ENCODE assay signal across 1 cellular context in the genomic region with DNA sequence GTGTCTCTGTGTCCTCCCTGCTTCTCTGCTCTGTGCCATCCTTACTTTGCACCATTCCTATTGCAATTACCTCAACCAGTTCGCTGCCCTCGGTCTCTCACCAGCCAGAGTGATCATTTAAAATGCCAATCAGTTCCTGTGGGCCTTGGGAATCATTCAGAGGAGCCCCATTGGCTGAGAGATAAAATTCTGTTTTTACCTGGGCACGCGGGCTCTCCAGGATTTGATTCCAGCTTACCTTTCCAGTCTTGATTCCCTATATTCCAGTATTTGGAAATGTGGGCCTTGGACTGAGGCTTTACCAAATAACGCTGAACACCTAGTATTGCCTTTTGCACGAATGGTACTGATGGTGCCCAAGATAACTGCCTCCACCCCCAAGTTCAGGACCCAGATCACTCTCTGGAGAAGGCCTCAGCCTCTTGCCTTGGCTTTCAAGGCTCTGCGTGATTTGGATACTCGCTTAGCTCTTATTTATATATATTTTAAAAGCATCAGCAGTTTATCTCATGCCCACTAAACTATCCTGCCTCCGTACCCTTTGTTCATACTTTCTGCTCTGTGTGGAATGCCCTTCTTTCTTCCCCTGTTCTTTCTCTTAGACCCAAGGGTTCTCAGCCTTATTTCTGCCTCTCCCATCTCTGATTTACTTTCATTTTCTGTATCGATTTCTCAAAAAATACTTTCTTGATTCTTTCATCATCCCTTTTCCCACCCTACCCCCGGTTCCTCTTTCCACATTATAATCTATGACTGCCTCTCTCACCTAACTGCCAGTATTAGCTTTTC.
TF ChIP-seq lines count a peak whose summit lies in the region.

No MANE protein-coding gene starts in this region.

TF ChIP-seq in liver, 16 proteins besides CTCF, POLR2A, EP300 and RAD21 (continued from another document):
- TF ChIP-seq REST (IDR thresholded peaks at IDR 0.05), result no peak
- no peak for TF ChIP-seq HNF4G (IDR thresholded peaks at IDR 0.05)
- TF ChIP-seq YY1 (IDR thresholded peaks at IDR 0.05), result no peak
- no peak for TF ChIP-seq GABPA (IDR thresholded peaks at IDR 0.05 in 1 of 2, conservative IDR thresholded peaks at IDR 0.05 in 1 of 2)
- TF ChIP-seq HNF4A (conservative IDR thresholded peaks at IDR 0.05), result no peak
- no peak for TF ChIP-seq EGR1 (IDR thresholded peaks at IDR 0.05; ENCODE audit: low read depth in 2 of 2)
TF ChIP-seq in liver: peak in this region for 0.
